In genomic region chr17:27807567-27808470, GRCh38 we compare ENCODE assay signal across 8 cellular contexts. TPM values are rescaled to one million over a fixed set of nuclear protein-coding genes. Genes with fewer than 3 reads are reported as not detected.
A peak's percentile ranks its signal among the peaks of the same experiment; 100 is the strongest.
DNase-seq lines count a peak whose midpoint lies in the region; ATAC-seq, FAIRE-seq and TF ChIP-seq lines count a peak whose summit lies in the region.

No MANE protein-coding gene starts in this region.

- no peak for FAIRE-seq in RCC 7860 (lab: Jason Lieb, UNC)

- 58% methylated on average over 17 of the region's 17 CpGs for WGBS in liver
- WGBS in transverse colon (ENCODE audit: low coverage in 1 of 2), 2 donors = 52 to 87% methylated on average over 3 to 17 of the region's 17 CpGs

- no peaks in the 10 kb centered on the region for H3K36me3 Mint-ChIP-seq in activated T-cell treated with anti-CD3 and anti-CD28 coated beads, Interleukin-2, amount 50 U/mL, for 24 hours (ENCODE audit: low read depth)

- H3K36me3 ChIP-seq in liver (ENCODE audit: control insufficient read depth in 4 of 4, insufficient read depth in 3 of 4, low read depth in 1 of 4, low read length in 3 of 4) (no peaks in the 10 kb centered on the region), transverse colon (no peaks in the 10 kb centered on the region)

- H3K4me1 ChIP-seq in liver (ENCODE audit: control insufficient read depth in 4 of 4, insufficient read depth in 4 of 4, low read length in 3 of 4) (peaks cover 0 to 8% (median 7%) of the 10 kb centered on the region in 4 donors), transverse colon (peaks cover 8 to 44% (median 30%) of the 10 kb centered on the region in 4 donors)

- TF ChIP-seq EP300 in transverse colon (IDR thresholded peaks at IDR 0.05; ENCODE audit: low read depth) = no peak

- H3K9me3 ChIP-seq in liver (ENCODE audit: control insufficient read depth in 4 of 4, low read length in 3 of 4) = no peaks in the 10 kb centered on the region
- H3K9me3 ChIP-seq in transverse colon = no peaks in the 10 kb centered on the region

- in situ Hi-C loops in transverse colon (cut with MboI; ENCODE audit: low pct_ligation_motif_present in 1 of 4, low pct_unique_long_range_greater_than_20kb in 1 of 4, low sequenced_read_pairs in 3 of 4) = loop anchor here in 3 of 4 donors (10.0 kb wide), 1 partner anchor 67 kb away; no protein-coding TSS in a partner anchor

- intact Hi-C loops in transverse colon (cut with DNase I; ENCODE audit: low total_unique reads) = loop anchor here (10.0 kb wide), 1 partner anchor 447 kb away; no protein-coding TSS in a partner anchor

- peaks cover 53% of the 10 kb centered on the region for H3K4me1 Mint-ChIP-seq in activated T-cell treated with anti-CD3 and anti-CD28 coated beads, Interleukin-2, amount 50 U/mL, for 24 hours (ENCODE audit: low read depth)

- H3K27ac Mint-ChIP-seq in activated T-cell treated with anti-CD3 and anti-CD28 coated beads, Interleukin-2, amount 50 U/mL, for 24 hours = peak overlapping the region; percentile 92

- peak; percentile 59 for ATAC-seq in GM21737 (IDR thresholded peaks at IDR 0.05; ENCODE audit: unreplicated experiment)

- no peak for TF ChIP-seq CTCF in liver (IDR thresholded peaks at IDR 0.05; ENCODE audit: low read depth, low read length, missing input control)
- TF ChIP-seq CTCF in transverse colon (IDR thresholded peaks at IDR 0.05) = no peak

- H3K27ac ChIP-seq in liver (ENCODE audit: low read depth in 1 of 2, low read length in 2 of 2) (no peak overlapping the region), transverse colon (peak overlapping the region; percentile 12 to 59 (median 34))

- peak; percentile 74 for DNase-seq in NCI-H2029 (lab: John Stamatoyannopoulos, UW)
- peak; percentile 63 for DNase-seq in activated T-cell treated with anti-CD3 and anti-CD28 coated beads, Interleukin-2, amount 50 U/mL, for 24 hours
- peak; percentile 74 for DNase-seq in transverse colon
- DNase-seq in NCI-H82 (lab: John Stamatoyannopoulos, UW) = no peak
- no peak for DNase-seq in RCC 7860 (ENCODE audit: low spot score)

- TF ChIP-seq POLR2A in GM15510 (IDR thresholded peaks at IDR 0.05; ENCODE audit: borderline replicate concordance, extremely low read depth, insufficient read length) (peak; percentile 48), transverse colon (IDR thresholded peaks at IDR 0.05) (no peak)

- H3K27me3 Mint-ChIP-seq in activated T-cell treated with anti-CD3 and anti-CD28 coated beads, Interleukin-2, amount 50 U/mL, for 24 hours = no peaks in the 10 kb centered on the region

- H3K4me3 ChIP-seq in liver (ENCODE audit: low read depth in 1 of 3, low read length in 3 of 3) = peak overlapping the region in 2 of 3 donors; percentile 29 to 60
- H3K4me3 ChIP-seq in transverse colon = no peak overlapping the region

- TF ChIP-seq RAD21 in liver (IDR thresholded peaks at IDR 0.05) = no peak

- H3K27me3 ChIP-seq in liver (ENCODE audit: control insufficient read depth in 4 of 4, insufficient read depth in 4 of 4, low read length in 3 of 4) = no peaks in the 10 kb centered on the region
- no peaks in the 10 kb centered on the region for H3K27me3 ChIP-seq in transverse colon

- H3K4me3 Mint-ChIP-seq in activated T-cell treated with anti-CD3 and anti-CD28 coated beads, Interleukin-2, amount 50 U/mL, for 24 hours = peak overlapping the region; percentile 68

- no peak overlapping the region for H3K9ac ChIP-seq in liver (ENCODE audit: low read depth in 1 of 2, low read length in 2 of 2)

- peaks cover 5% of the 10 kb centered on the region for H3K9me3 Mint-ChIP-seq in activated T-cell treated with anti-CD3 and anti-CD28 coated beads, Interleukin-2, amount 50 U/mL, for 24 hours

TF ChIP-seq in liver, 16 proteins besides CTCF, POLR2A, EP300 and RAD21:
- TF ChIP-seq YY1 (IDR thresholded peaks at IDR 0.05) (no peak), MAX (IDR thresholded peaks at IDR 0.05) (no peak), HNF4A (conservative IDR thresholded peaks at IDR 0.05) (no peak), EGR1 (IDR thresholded peaks at IDR 0.05; ENCODE audit: low read depth in 2 of 2) (no peak), TAF1 (conservative IDR thresholded peaks at IDR 0.05) (no peak), NR2F2 (IDR thresholded peaks at IDR 0.05) (no peak), HNF4G (IDR thresholded peaks at IDR 0.05) (no peak), SP1 (IDR thresholded peaks at IDR 0.05) (peak; percentile 21)

RNA-seq across cellular contexts. Expression of gene NOS2, which starts 7.5 kb away (rescaled TPM):
- under 1 TPM in 1 of 2 donors, not detected in 1; under 0.01 TPM for total RNA-seq in liver
- polyA plus RNA-seq in liver = under 1 TPM in 1 of 2 donors, not detected in 1; 0.01 TPM
- 10 to 100 TPM in 1 of 4 donors, 1 to 10 TPM in 2, under 1 TPM in 1; 0.40 to 20.3 (median 2.2) TPM for total RNA-seq in transverse colon

Comparison
In these comparisons a context has a peak if more than half of its experiments do, and no peak if none do; other contexts are left out.
1. DNase-seq: peak in NCI-H2029 (single experiment), activated T-cell treated with anti-CD3 and anti-CD28 coated beads, Interleukin-2, amount 50 U/mL, for 24 hours (single experiment) and transverse colon (single experiment); none in NCI-H82 (single experiment) and RCC 7860 (single experiment).
2. H3K27ac ChIP-seq: peak in transverse colon (4 of 4); none in liver (0 of 2).
3. H3K4me3 ChIP-seq: peak in liver (2 of 3); none in transverse colon (0 of 4).